17 cellular contexts compared by ENCODE assay signal in genomic region chr7:108598153-108598552, GRCh38. TPM values are rescaled to one million over a fixed set of nuclear protein-coding genes. Genes with fewer than 3 reads are reported as not detected.
DNase-seq lines count a peak whose midpoint lies in the region; ATAC-seq lines count a peak whose summit lies in the region.
"Had no signal": no experiment of that assay in that cellular context is flagged by ENCODE, and none has a peak within 500 bp of the region (broad histone marks: within the 10 kb centered on the region; RNA-seq: fewer than 3 reads in every experiment).

No MANE protein-coding gene starts in this region.

- H3K27ac ChIP-seq in cingulate gyrus (ENCODE audit: low read depth, low read length) = peak overlapping the region; percentile 19
- H3K27ac ChIP-seq: coronary artery, stomach had no signal

- intact Hi-C loops in sciatic nerve (cut with DNase I) = no loop called here

- no peak for ATAC-seq in GM18517 (IDR thresholded peaks at IDR 0.05; ENCODE audit: unreplicated experiment)
- ATAC-seq in sciatic nerve = no peak
- no peak for ATAC-seq in HG02981 (IDR thresholded peaks at IDR 0.05; ENCODE audit: unreplicated experiment)
- ATAC-seq: activated CD8-positive, alpha-beta memory T cell treated with anti-CD3 and anti-CD28 coated beads, Interleukin-2, amount 10 ng/mL, durations not matched to agents 7 days and 5 days; HCT116; HepG2 had no signal

- DNase-seq in Ammon's horn (ENCODE audit: low spot score) (peak; percentile 68), NCI-H1436 (lab: John Stamatoyannopoulos, UW) (peak; percentile 40), NCI-H446 treated with DMSO at 0.1 percent for 48 hours (lab: John Stamatoyannopoulos, UW) (peak; percentile 23), RPMI8226 (no peak), sciatic nerve (ENCODE audit: low spot score) (no peak)
- DNase-seq: activated CD8-positive, alpha-beta memory T cell treated with anti-CD3 and anti-CD28 coated beads, Interleukin-2, amount 10 ng/mL, durations not matched to agents 7 days and 5 days; activated gamma-delta T cell; CD4-positive, CD25-positive, alpha-beta regulatory T cell; MG63; stimulated activated CD4-positive, alpha-beta T cell treated with anti-CD3 and anti-CD28 coated beads, Interleukin-15, amount 100 ng/mL, for 24 hours; stomach had no signal

RNA-seq across cellular contexts. Expression of gene DNAJB9, which starts 28.5 kb away (rescaled TPM):
- total RNA-seq in sciatic nerve = 20.8 TPM

RNA-seq across cellular contexts. Expression of gene THAP5, which starts 28.6 kb away (rescaled TPM):
- total RNA-seq in sciatic nerve = 30.8 TPM

Comparison
In these comparisons a context has a peak if more than half of its experiments do, and no peak if none do; other contexts are left out.
1. DNase-seq: peak in Ammon's horn (single experiment), NCI-H1436 (single experiment) and NCI-H446 treated with DMSO at 0.1 percent for 48 hours (single experiment); none in RPMI8226 (single experiment) and sciatic nerve (single experiment).